7 cellular contexts compared by ENCODE assay signal in the genomic region with DNA sequence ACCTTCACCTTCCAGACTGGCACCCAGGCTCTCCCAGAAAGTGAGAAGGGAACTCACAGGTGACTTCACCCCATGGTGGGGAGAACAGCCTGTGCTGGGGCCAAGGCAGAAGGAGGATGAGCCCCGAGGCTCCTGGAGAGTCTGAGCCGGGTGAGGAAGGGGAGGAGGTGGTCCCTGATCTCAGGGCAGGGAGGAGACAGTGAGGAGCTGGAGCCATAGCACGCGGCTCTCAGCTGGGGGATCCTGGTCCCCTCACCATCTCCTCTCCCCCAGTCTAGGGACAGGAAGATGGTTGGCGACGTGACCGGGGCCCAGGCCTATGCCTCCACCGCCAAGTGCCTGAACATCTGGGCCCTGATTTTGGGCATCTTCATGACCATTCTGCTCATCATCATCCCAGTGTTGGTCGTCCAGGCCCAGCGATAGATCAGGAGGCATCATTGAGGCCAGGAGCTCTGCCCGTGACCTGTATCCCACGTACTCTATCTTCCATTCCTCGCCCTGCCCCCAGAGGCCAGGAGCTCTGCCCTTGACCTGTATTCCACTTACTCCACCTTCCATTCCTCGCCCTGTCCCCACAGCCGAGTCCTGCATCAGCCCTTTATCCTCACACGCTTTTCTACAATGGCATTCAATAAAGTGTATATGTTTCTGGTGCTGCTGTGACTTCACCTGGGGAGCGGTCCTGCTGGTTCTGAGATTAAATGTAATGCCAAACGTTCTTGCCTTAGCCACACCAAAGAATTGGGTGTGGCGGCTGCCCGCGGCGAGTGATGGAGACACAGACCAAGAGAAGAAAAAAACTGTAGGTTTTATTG. TPM values are rescaled to one million over a fixed set of nuclear protein-coding genes. Genes with fewer than 3 reads are reported as not detected.
DNase-seq lines count a peak whose midpoint lies in the region; ATAC-seq, FAIRE-seq and TF ChIP-seq lines count a peak whose summit lies in the region.
"Not testable (repeated sequence)": the region's sequence is repeated elsewhere in the genome, so short reads cannot be mapped to it uniquely, and the experiment has no call there.
"Had no signal": no experiment of that assay in that cellular context is flagged by ENCODE, and none has a peak within 500 bp of the region (broad histone marks: within the 10 kb centered on the region; RNA-seq: fewer than 3 reads in every experiment).

No MANE protein-coding gene starts in this region.

- CTCF ChIA-PET in A549 (lab: Yijun Ruan, JAX): interaction anchor here (1.0 to 1.4 kb wide), 4 partner anchors 10 to 58 kb away, joined by 4 to 5 read pairs (median 4); partner anchors contain the start of gene IFITM5

- POLR2A ChIA-PET in A549 (lab: Yijun Ruan, JAX): interaction anchor here (0.7 kb wide), 1 partner anchor 47 kb away, joined by 5 read pairs; no protein-coding TSS in a partner anchor

- TF ChIP-seq CTCF in A549 (IDR thresholded peaks at IDR 0.05): not testable (repeated sequence)

- H3K36me3 ChIP-seq in KOPT-K1 (ENCODE audit: insufficient read depth, low read length): not testable (repeated sequence)

- H3K4me3 ChIP-seq in A549: peak overlapping the region; percentile 44; the same call in 1 of the 3 replicates

- WGBS in A549 (ENCODE audit: missing lambda C conversion rate): 85% methylated on average over 22 of the region's 22 CpGs

- not testable (repeated sequence) for H3K27me3 Mint-ChIP-seq in activated T-cell treated with anti-CD3 and anti-CD28 coated beads, Interleukin-2, amount 50 U/mL, for 4 hours (ENCODE audit: low read depth)

- not testable (repeated sequence) for ATAC-seq in A549
- ATAC-seq in activated T-cell treated with anti-CD3 and anti-CD28 coated beads, Interleukin-2, amount 50 U/mL, for 4 hours: peak; percentile 5 to 7
- ATAC-seq in left lobe of liver (peak; percentile 8), sciatic nerve (peak; percentile 1)

- not testable (repeated sequence) for H3K9me3 Mint-ChIP-seq in activated T-cell treated with anti-CD3 and anti-CD28 coated beads, Interleukin-2, amount 50 U/mL, for 4 hours

- intact Hi-C loops in sciatic nerve (cut with DNase I): not testable (repeated sequence)

- peak overlapping the region; percentile 89 for H3K4me2 ChIP-seq in A549

- not testable (repeated sequence) for TF ChIP-seq POLR2A in A549 (IDR thresholded peaks at IDR 0.05; ENCODE audit: low read length)

- not testable (repeated sequence) for H3K9me3 ChIP-seq in A549; KOPT-K1 (ENCODE audit: insufficient read depth, low read length, poor library complexity, severe bottlenecking)

- FAIRE-seq in A549 (lab: Jason Lieb, UNC): not testable (repeated sequence)

- peaks cover 55% of the 10 kb centered on the region for H3K4me1 Mint-ChIP-seq in activated T-cell treated with anti-CD3 and anti-CD28 coated beads, Interleukin-2, amount 50 U/mL, for 4 hours (ENCODE audit: low read depth)

- H3K27ac ChIP-seq in A549 (peak overlapping the region in 1 of 2 experiments; percentile 69; a peak in 3 of 6 replicates), KOPT-K1 (ENCODE audit: low read depth, low read length, poor library complexity, severe bottlenecking) (peak overlapping the region; percentile 30)

- H3K4me1 ChIP-seq in A549: peaks cover 22% of the 10 kb centered on the region; the same call in 2 of the 3 replicates

- not testable (repeated sequence) for TF ChIP-seq EP300 in A549 (IDR thresholded peaks at IDR 0.05)

- not testable (repeated sequence) for DNase-seq in A549 (ENCODE audit: low read depth in 1 of 2, low spot score in 1 of 2); activated T-cell treated with anti-CD3 and anti-CD28 coated beads, Interleukin-2, amount 50 U/mL, for 4 hours; left lobe of liver (ENCODE audit: low spot score); sciatic nerve (ENCODE audit: low spot score)
- DNase-seq in effector CD4-positive, alpha-beta T cell: peak; percentile 40

- H3K4me3 Mint-ChIP-seq in activated T-cell treated with anti-CD3 and anti-CD28 coated beads, Interleukin-2, amount 50 U/mL, for 4 hours: peak overlapping the region; percentile 93

- not testable (repeated sequence) for H3K36me3 Mint-ChIP-seq in activated T-cell treated with anti-CD3 and anti-CD28 coated beads, Interleukin-2, amount 50 U/mL, for 4 hours (ENCODE audit: insufficient read depth)

- TF ChIP-seq RAD21 in A549 (conservative IDR thresholded peaks at IDR 0.05 in 1 of 2, IDR thresholded peaks at IDR 0.05 in 1 of 2): not testable (repeated sequence)

RNA-seq across cellular contexts. Expression of gene IFITM2, which starts 1.3 kb away (rescaled TPM):
- polyA plus RNA-seq in A549 (2011; rRNA removed): 36.4 and 61.3 TPM in 2 replicates
- polyA plus RNA-seq in A549 (2012; cell fraction: cytosol; rRNA removed): 59.6 and 59.7 TPM in 2 replicates
- polyA plus RNA-seq in A549 (2012; cell fraction: nucleus; rRNA removed): 36.2 and 38.3 TPM in 2 replicates
- 38.8 to 52.7 TPM (median 43.6 TPM) in 3 replicates for polyA plus RNA-seq in A549 (2017; fragmentation: RNase III; extraction: RNeasy Plus Mini Kit Qiagen cat#74134 plus additional on column Dnase treatment)
- polyA minus RNA-seq in A549 (2011; rRNA and poly(A)+ RNA removed): 41.3 and 60.9 TPM in 2 replicates
- total RNA-seq in activated T-cell treated with anti-CD3 and anti-CD28 coated beads, Interleukin-2, amount 50 U/mL, for 4 hours: 100 to 1,000 TPM; 197 to 257 (median 231) TPM
- total RNA-seq in left lobe of liver: 354 TPM
- total RNA-seq in sciatic nerve: 853 TPM

RNA-seq across cellular contexts. Expression of gene IFITM1, which starts 4.9 kb away (rescaled TPM):
- polyA plus RNA-seq in A549 (2011; rRNA removed) (1.7 and 2.4 TPM in 2 replicates), A549 (2017; fragmentation: RNase III; extraction: RNeasy Plus Mini Kit Qiagen cat#74134 plus additional on column Dnase treatment) (0.14 to 0.16 TPM in 2 of 3 replicates, not detected in the other)
- 0.41 and 0.44 TPM in 2 replicates for polyA plus RNA-seq in A549 (2012; cell fraction: cytosol; rRNA removed)
- 0.21 and 0.22 TPM in 2 replicates for polyA plus RNA-seq in A549 (2012; cell fraction: nucleus; rRNA removed)
- polyA minus RNA-seq in A549 (2011; rRNA and poly(A)+ RNA removed): 1.6 and 2.0 TPM in 2 replicates
- 100 to 1,000 TPM in 2 of 3 donors, 10 to 100 TPM in 1; 99.3 to 144 (median 120) TPM for total RNA-seq in activated T-cell treated with anti-CD3 and anti-CD28 coated beads, Interleukin-2, amount 50 U/mL, for 4 hours
- total RNA-seq in left lobe of liver (29.2 TPM), sciatic nerve (344 TPM)

RNA-seq across cellular contexts. Expression of gene IFITM5, which starts 9.6 kb away (rescaled TPM):
- polyA plus RNA-seq in A549 (2011; rRNA removed) (not detected in 2 replicates), A549 (2017; fragmentation: RNase III; extraction: RNeasy Plus Mini Kit Qiagen cat#74134 plus additional on column Dnase treatment) (not detected in 3 replicates)
- polyA plus RNA-seq in A549 (2012; cell fraction: cytosol; rRNA removed): not detected in 2 replicates
- polyA plus RNA-seq in A549 (2012; cell fraction: nucleus; rRNA removed): not detected in 2 replicates
- polyA minus RNA-seq in A549 (2011; rRNA and poly(A)+ RNA removed): not detected in 2 replicates
- total RNA-seq in activated T-cell treated with anti-CD3 and anti-CD28 coated beads, Interleukin-2, amount 50 U/mL, for 4 hours: not detected
- total RNA-seq in left lobe of liver (not detected), sciatic nerve (not detected)
- total RNA-seq: lung microvascular endothelial cell had no signal

RNA-seq across cellular contexts. Expression of gene IFITM3, which starts 11.7 kb away (rescaled TPM):
- polyA plus RNA-seq in A549 (2011; rRNA removed) (8.6 and 10.8 TPM in 2 replicates), A549 (2017; fragmentation: RNase III; extraction: RNeasy Plus Mini Kit Qiagen cat#74134 plus additional on column Dnase treatment) (8.3 to 13.5 TPM (median 11.3 TPM) in 3 replicates)
- polyA plus RNA-seq in A549 (2012; cell fraction: cytosol; rRNA removed): 8.4 and 9.0 TPM in 2 replicates
- 5.0 and 5.5 TPM in 2 replicates for polyA plus RNA-seq in A549 (2012; cell fraction: nucleus; rRNA removed)
- 15.9 and 20.7 TPM in 2 replicates for polyA minus RNA-seq in A549 (2011; rRNA and poly(A)+ RNA removed)
- 10 to 100 TPM in 2 of 3 donors, 1 to 10 TPM in 1; 5.3 to 24.6 (median 20.4) TPM for total RNA-seq in activated T-cell treated with anti-CD3 and anti-CD28 coated beads, Interleukin-2, amount 50 U/mL, for 4 hours
- total RNA-seq in left lobe of liver (488 TPM), sciatic nerve (1,044 TPM)

RNA-seq across cellular contexts. Expression of gene PGGHG, which starts 20.0 kb away (rescaled TPM):
- 7.2 and 7.9 TPM in 2 replicates for polyA plus RNA-seq in A549 (2011; rRNA removed)
- 10.1 and 12.9 TPM in 2 replicates for polyA plus RNA-seq in A549 (2012; cell fraction: cytosol; rRNA removed)
- polyA plus RNA-seq in A549 (2012; cell fraction: nucleus; rRNA removed): 167 and 194 TPM in 2 replicates
- 12.9 to 19.5 TPM (median 18.3 TPM) in 3 replicates for polyA plus RNA-seq in A549 (2017; fragmentation: RNase III; extraction: RNeasy Plus Mini Kit Qiagen cat#74134 plus additional on column Dnase treatment)
- 2.4 and 3.8 TPM in 2 replicates for polyA minus RNA-seq in A549 (2011; rRNA and poly(A)+ RNA removed)
- 10 to 100 TPM; 16.6 to 76.3 (median 28.3) TPM for total RNA-seq in activated T-cell treated with anti-CD3 and anti-CD28 coated beads, Interleukin-2, amount 50 U/mL, for 4 hours
- 37.0 TPM for total RNA-seq in left lobe of liver
- 60.3 TPM for total RNA-seq in sciatic nerve
